Comparison of ENCODE assay signal across 11 cellular contexts in the genomic region with DNA sequence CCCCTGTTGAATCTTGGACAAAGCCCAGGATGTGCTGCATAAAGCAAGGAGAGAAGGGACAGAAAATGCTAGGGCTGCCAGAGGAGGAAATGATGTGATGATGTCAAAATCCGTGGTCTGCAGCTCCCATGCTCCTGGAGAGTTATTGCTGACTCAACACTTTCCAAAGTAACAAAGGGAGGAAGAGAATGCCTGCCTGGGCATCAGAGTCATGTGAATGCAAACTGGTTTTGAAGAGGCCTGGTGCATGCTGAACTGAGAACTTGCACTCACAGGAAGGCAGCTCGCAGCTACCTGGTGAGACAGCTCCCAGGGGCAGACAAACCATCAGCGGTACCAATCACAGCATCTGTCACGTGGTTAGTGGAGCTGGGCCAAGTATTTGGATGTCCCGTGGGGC. TPM values are rescaled to one million over a fixed set of nuclear protein-coding genes. Genes with fewer than 3 reads are reported as not detected.
DNase-seq lines count a peak whose midpoint lies in the region; ATAC-seq and TF ChIP-seq lines count a peak whose summit lies in the region.
"Had no signal": no experiment of that assay in that cellular context is flagged by ENCODE, and none has a peak within 500 bp of the region (broad histone marks: within the 10 kb centered on the region; RNA-seq: fewer than 3 reads in every experiment).

No MANE protein-coding gene starts in this region.

- peak overlapping the region; percentile 17; the same call in 1 of the 2 replicates for H3K4me3 Mint-ChIP-seq in WTC11

- intact Hi-C loops in left colon (cut with DNase I, micrococcal nuclease) = loop anchor here in 1 of 2 donors (10.0 kb wide), 1 partner anchor 64 kb away; no protein-coding TSS in a partner anchor

- H3K4me1 Mint-ChIP-seq in WTC11 = peaks cover 23% of the 10 kb centered on the region

- DNase-seq in HK-2 (ENCODE audit: unreplicated experiment) = peak; percentile 28
- DNase-seq in WTC11 (ENCODE audit: low spot score) = no peak
- peak; percentile 19 for DNase-seq in glomerular visceral epithelial cell (ENCODE audit: extremely low spot score)
- no peak for DNase-seq in suprapubic skin (ENCODE audit: low spot score in 2 of 2)
- DNase-seq in left colon = no peak
- DNase-seq: foreskin melanocyte; stimulated activated CD4-positive, alpha-beta T cell treated with anti-CD3 and anti-CD28 coated beads, Interleukin-15, amount 100 ng/mL, for 24 hours had no signal

- ATAC-seq in WTC11 (no peak), left colon (no peak), GM18861 (IDR thresholded peaks at IDR 0.05; ENCODE audit: unreplicated experiment) (no peak), HG03469 (IDR thresholded peaks at IDR 0.05; ENCODE audit: unreplicated experiment) (no peak)

- H3K27me3 Mint-ChIP-seq in WTC11 (ENCODE audit: low read depth) = no peaks in the 10 kb centered on the region

- H3K36me3 ChIP-seq in suprapubic skin = no peaks in the 10 kb centered on the region
- H3K36me3 ChIP-seq: SJSA1 had no signal

- H3K27ac Mint-ChIP-seq in WTC11 = peak overlapping the region; percentile 64

- TF ChIP-seq POLR2A in suprapubic skin (IDR thresholded peaks at IDR 0.05) = no peak

- TF ChIP-seq CTCF in WTC11 (IDR thresholded peaks at IDR 0.05) = no peak
- TF ChIP-seq CTCF in suprapubic skin (IDR thresholded peaks at IDR 0.05) = no peak

- no peak overlapping the region for H3K4me3 ChIP-seq in suprapubic skin
- H3K4me3 ChIP-seq: SJSA1 had no signal

- no peaks in the 10 kb centered on the region for H3K9me3 Mint-ChIP-seq in WTC11

- H3K27me3 ChIP-seq in suprapubic skin = peaks cover 20% of the 10 kb centered on the region

- 20% methylated on average over 5 of the region's 5 CpGs for WGBS in suprapubic skin

- POLR2A ChIA-PET in WTC11 (lab: Charles Lee) = no interaction called here

- peaks cover 32% of the 10 kb centered on the region for H3K4me1 ChIP-seq in suprapubic skin

- peak overlapping the region; percentile 18 for H3K27ac ChIP-seq in suprapubic skin
- H3K27ac ChIP-seq: SJSA1 had no signal

- no peak for TF ChIP-seq EP300 in suprapubic skin (IDR thresholded peaks at IDR 0.05)

- H3K36me3 Mint-ChIP-seq in WTC11 = peaks cover 40% of the 10 kb centered on the region

- CTCF ChIA-PET in WTC11 (lab: Charles Lee) = interaction anchor here (1.1 to 2.3 kb wide), 4 partner anchors 8 to 64 kb away, joined by 3 to 31 read pairs (median 7); no protein-coding TSS in a partner anchor

- H3K9me3 ChIP-seq in suprapubic skin = no peaks in the 10 kb centered on the region

TF ChIP-seq in WTC11, 78 proteins besides CTCF, POLR2A, EP300 and RAD21:
- TF ChIP-seq ZBTB21 (CRISPR knock-in tag; IDR thresholded peaks at IDR 0.05; ENCODE audit: borderline replicate concordance) (no peak), NFATC4 (CRISPR knock-in tag; IDR thresholded peaks at IDR 0.05) (no peak), MYBL2 (CRISPR knock-in tag; IDR thresholded peaks at IDR 0.05) (no peak), RELA (CRISPR knock-in tag; IDR thresholded peaks at IDR 0.05; ENCODE audit: borderline replicate concordance) (no peak), MXD4 (CRISPR knock-in tag; IDR thresholded peaks at IDR 0.05; ENCODE audit: borderline replicate concordance) (no peak), EMX1 (CRISPR knock-in tag; IDR thresholded peaks at IDR 0.05) (no peak), FOXK1 (CRISPR knock-in tag; IDR thresholded peaks at IDR 0.05) (no peak), OVOL2 (CRISPR knock-in tag; IDR thresholded peaks at IDR 0.05; ENCODE audit: borderline replicate concordance) (no peak)
- TF ChIP-seq, protein P1, sequence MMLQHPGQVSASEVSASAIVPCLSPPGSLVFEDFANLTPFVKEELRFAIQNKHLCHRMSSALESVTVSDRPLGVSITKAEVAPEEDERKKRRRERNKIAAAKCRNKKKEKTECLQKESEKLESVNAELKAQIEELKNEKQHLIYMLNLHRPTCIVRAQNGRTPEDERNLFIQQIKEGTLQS (CRISPR knock-in tag; conservative IDR thresholded peaks at IDR 0.05) = no peak
- TF ChIP-seq, protein P2, sequence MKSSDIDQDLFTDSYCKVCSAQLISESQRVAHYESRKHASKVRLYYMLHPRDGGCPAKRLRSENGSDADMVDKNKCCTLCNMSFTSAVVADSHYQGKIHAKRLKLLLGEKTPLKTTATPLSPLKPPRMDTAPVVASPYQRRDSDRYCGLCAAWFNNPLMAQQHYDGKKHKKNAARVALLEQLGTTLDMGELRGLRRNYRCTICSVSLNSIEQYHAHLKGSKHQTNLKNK (CRISPR knock-in tag; IDR thresholded peaks at IDR 0.05) = no peak
- TF ChIP-seq, protein P3, sequence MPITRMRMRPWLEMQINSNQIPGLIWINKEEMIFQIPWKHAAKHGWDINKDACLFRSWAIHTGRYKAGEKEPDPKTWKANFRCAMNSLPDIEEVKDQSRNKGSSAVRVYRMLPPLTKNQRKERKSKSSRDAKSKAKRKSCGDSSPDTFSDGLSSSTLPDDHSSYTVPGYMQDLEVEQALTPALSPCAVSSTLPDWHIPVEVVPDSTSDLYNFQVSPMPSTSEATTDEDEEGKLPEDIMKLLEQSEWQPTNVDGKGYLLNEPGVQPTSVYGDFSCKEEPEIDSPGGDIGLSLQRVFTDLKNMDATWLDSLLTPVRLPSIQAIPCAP (CRISPR knock-in tag; IDR thresholded peaks at IDR 0.05) = no peak
- TF ChIP-seq, protein P4, sequence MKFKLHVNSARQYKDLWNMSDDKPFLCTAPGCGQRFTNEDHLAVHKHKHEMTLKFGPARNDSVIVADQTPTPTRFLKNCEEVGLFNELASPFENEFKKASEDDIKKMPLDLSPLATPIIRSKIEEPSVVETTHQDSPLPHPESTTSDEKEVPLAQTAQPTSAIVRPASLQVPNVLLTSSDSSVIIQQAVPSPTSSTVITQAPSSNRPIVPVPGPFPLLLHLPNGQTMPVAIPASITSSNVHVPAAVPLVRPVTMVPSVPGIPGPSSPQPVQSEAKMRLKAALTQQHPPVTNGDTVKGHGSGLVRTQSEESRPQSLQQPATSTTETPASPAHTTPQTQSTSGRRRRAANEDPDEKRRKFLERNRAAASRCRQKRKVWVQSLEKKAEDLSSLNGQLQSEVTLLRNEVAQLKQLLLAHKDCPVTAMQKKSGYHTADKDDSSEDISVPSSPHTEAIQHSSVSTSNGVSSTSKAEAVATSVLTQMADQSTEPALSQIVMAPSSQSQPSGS (CRISPR knock-in tag; IDR thresholded peaks at IDR 0.05; ENCODE audit: borderline replicate concordance, low read depth) = no peak
- TF ChIP-seq, protein P5, sequence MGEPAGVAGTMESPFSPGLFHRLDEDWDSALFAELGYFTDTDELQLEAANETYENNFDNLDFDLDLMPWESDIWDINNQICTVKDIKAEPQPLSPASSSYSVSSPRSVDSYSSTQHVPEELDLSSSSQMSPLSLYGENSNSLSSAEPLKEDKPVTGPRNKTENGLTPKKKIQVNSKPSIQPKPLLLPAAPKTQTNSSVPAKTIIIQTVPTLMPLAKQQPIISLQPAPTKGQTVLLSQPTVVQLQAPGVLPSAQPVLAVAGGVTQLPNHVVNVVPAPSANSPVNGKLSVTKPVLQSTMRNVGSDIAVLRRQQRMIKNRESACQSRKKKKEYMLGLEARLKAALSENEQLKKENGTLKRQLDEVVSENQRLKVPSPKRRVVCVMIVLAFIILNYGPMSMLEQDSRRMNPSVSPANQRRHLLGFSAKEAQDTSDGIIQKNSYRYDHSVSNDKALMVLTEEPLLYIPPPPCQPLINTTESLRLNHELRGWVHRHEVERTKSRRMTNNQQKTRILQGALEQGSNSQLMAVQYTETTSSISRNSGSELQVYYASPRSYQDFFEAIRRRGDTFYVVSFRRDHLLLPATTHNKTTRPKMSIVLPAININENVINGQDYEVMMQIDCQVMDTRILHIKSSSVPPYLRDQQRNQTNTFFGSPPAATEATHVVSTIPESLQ (CRISPR knock-in tag; IDR thresholded peaks at IDR 0.05) = no peak
- TF ChIP-seq, protein P6, sequence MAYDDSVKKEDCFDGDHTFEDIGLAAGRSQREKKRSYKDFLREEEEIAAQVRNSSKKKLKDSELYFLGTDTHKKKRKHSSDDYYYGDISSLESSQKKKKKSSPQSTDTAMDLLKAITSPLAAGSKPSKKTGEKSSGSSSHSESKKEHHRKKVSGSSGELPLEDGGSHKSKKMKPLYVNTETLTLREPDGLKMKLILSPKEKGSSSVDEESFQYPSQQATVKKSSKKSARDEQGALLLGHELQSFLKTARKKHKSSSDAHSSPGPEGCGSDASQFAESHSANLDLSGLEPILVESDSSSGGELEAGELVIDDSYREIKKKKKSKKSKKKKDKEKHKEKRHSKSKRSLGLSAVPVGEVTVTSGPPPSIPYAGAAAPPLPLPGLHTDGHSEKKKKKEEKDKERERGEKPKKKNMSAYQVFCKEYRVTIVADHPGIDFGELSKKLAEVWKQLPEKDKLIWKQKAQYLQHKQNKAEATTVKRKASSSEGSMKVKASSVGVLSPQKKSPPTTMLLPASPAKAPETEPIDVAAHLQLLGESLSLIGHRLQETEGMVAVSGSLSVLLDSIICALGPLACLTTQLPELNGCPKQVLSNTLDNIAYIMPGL (CRISPR knock-in tag; IDR thresholded peaks at IDR 0.05) = no peak
- TF ChIP-seq, protein P7, sequence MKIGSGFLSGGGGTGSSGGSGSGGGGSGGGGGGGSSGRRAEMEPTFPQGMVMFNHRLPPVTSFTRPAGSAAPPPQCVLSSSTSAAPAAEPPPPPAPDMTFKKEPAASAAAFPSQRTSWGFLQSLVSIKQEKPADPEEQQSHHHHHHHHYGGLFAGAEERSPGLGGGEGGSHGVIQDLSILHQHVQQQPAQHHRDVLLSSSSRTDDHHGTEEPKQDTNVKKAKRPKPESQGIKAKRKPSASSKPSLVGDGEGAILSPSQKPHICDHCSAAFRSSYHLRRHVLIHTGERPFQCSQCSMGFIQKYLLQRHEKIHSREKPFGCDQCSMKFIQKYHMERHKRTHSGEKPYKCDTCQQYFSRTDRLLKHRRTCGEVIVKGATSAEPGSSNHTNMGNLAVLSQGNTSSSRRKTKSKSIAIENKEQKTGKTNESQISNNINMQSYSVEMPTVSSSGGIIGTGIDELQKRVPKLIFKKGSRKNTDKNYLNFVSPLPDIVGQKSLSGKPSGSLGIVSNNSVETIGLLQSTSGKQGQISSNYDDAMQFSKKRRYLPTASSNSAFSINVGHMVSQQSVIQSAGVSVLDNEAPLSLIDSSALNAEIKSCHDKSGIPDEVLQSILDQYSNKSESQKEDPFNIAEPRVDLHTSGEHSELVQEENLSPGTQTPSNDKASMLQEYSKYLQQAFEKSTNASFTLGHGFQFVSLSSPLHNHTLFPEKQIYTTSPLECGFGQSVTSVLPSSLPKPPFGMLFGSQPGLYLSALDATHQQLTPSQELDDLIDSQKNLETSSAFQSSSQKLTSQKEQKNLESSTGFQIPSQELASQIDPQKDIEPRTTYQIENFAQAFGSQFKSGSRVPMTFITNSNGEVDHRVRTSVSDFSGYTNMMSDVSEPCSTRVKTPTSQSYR (CRISPR knock-in tag; IDR thresholded peaks at IDR 0.05) = no peak

RNA-seq across cellular contexts. Expression of a gene that starts 2.8 kb away (rescaled TPM):
- 29.2 to 31.0 TPM (median 30.0 TPM) in 3 replicates for total RNA-seq in WTC11 (2021)
- total RNA-seq in suprapubic skin = 10 to 100 TPM in 1 of 4 donors, 1 to 10 TPM in 3; 3.8 to 10.2 (median 6.2) TPM
- total RNA-seq in left colon = 100 to 1,000 TPM in 1 of 2 donors, 10 to 100 TPM in 1; 69.7 to 112 TPM
- total RNA-seq: activated CD8-positive, alpha-beta memory T cell treated with anti-CD3 and anti-CD28 coated beads for 36 hours; SJSA1 had no signal

RNA-seq across cellular contexts. Expression of a gene that starts 51.9 kb away (rescaled TPM):
- total RNA-seq in WTC11 (2021) = 0.66 to 0.89 TPM (median 0.68 TPM) in 3 replicates
- 1 to 10 TPM in 1 of 4 donors, not detected in 3; 2.0 TPM for total RNA-seq in suprapubic skin
- total RNA-seq in left colon = 1 to 10 TPM in 1 of 2 donors, under 1 TPM in 1; 0.67 to 2.1 TPM
- total RNA-seq: activated CD8-positive, alpha-beta memory T cell treated with anti-CD3 and anti-CD28 coated beads for 36 hours; SJSA1 had no signal

Comparison
In these comparisons a context has a peak if more than half of its experiments do, and no peak if none do; other contexts are left out.
1. DNase-seq: peak in HK-2 (single experiment) and glomerular visceral epithelial cell (single experiment); none in WTC11 (single experiment), suprapubic skin (0 of 2) and left colon (0 of 2).